18 cellular contexts compared by ENCODE assay signal in the genomic region with DNA sequence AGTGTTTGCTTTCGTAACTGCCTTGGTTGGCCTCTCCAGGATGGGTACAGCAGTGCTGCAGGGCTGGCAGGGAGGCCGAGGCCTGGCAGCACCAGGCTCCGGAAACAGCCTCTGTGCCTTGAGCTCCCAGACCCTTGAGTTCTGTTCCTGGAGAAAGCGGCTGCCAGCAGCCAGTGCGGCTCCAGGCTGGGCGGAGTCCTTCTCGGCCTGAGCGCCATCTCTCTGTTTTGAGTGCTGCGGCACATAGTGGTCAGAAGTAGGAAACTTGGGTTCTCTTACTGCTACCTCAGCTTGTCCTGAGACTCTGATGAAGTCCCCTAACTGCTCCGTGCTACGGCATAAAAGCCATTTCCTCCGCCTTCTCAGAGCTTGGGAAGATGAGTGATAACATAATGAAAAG.
A peak's percentile ranks its signal among the peaks of the same experiment; 100 is the strongest.
DNase-seq lines count a peak whose midpoint lies in the region; ATAC-seq, FAIRE-seq and TF ChIP-seq lines count a peak whose summit lies in the region.
"Had no signal": no experiment of that assay in that cellular context is flagged by ENCODE, and none has a peak within 500 bp of the region (broad histone marks: within the 10 kb centered on the region; RNA-seq: fewer than 3 reads in every experiment).

No MANE protein-coding gene starts in this region.

- no peak overlapping the region for H3K27ac ChIP-seq in right atrium auricular region

- CTCF ChIA-PET in activated CD4-positive, alpha-beta memory T cell treated with anti-CD3 and anti-CD28 coated beads, Interleukin-2, amount 10 ng/mL, durations not matched to agents 7 days and 5 days (lab: Charles Lee), result interaction anchor here (0.6 to 1.3 kb wide), 2 partner anchors 117 to 126 kb away, joined by 3 read pairs; no protein-coding TSS in a partner anchor

- no peak overlapping the region for H3K4me3 ChIP-seq in right atrium auricular region
- H3K4me3 ChIP-seq in fibroblast of the aortic adventitia (ENCODE audit: low read depth, low read length), result no peak overlapping the region
- H3K4me3 ChIP-seq: dorsolateral prefrontal cortex had no signal

- H3K36me3 ChIP-seq in right atrium auricular region, result no peaks in the 10 kb centered on the region

- H3K36me3 Mint-ChIP-seq in activated CD4-positive, alpha-beta memory T cell treated with anti-CD3 and anti-CD28 coated beads, Interleukin-2, amount 10 ng/mL, durations not matched to agents 7 days and 5 days (ENCODE audit: low read depth), result no peaks in the 10 kb centered on the region

- H3K9me3 Mint-ChIP-seq in activated CD4-positive, alpha-beta memory T cell treated with anti-CD3 and anti-CD28 coated beads, Interleukin-2, amount 10 ng/mL, durations not matched to agents 7 days and 5 days, result no peaks in the 10 kb centered on the region
- H3K9me3 Mint-ChIP-seq: activated CD4-positive, alpha-beta T cell treated with anti-CD3 and anti-CD28 coated beads, Interleukin-2, amount 10 ng/mL, durations not matched to agents 7 days and 5 days; activated T-helper 17 cell treated with anti-CD3 and anti-CD28 coated beads, Interleukin-2, amount 50 U/mL, for 72 hours had no signal

- peaks cover 10% of the 10 kb centered on the region for H3K27me3 Mint-ChIP-seq in activated CD4-positive, alpha-beta memory T cell treated with anti-CD3 and anti-CD28 coated beads, Interleukin-2, amount 10 ng/mL, durations not matched to agents 7 days and 5 days

- H3K9me3 ChIP-seq in right atrium auricular region, result no peaks in the 10 kb centered on the region

- no peak overlapping the region for H3K27ac Mint-ChIP-seq in activated CD4-positive, alpha-beta memory T cell treated with anti-CD3 and anti-CD28 coated beads, Interleukin-2, amount 10 ng/mL, durations not matched to agents 7 days and 5 days
- H3K27ac Mint-ChIP-seq: activated CD4-positive, alpha-beta T cell treated with anti-CD3 and anti-CD28 coated beads, Interleukin-2, amount 10 ng/mL, durations not matched to agents 7 days and 5 days; activated T-helper 17 cell treated with anti-CD3 and anti-CD28 coated beads, Interleukin-2, amount 50 U/mL, for 72 hours; progenitor cell of endocrine pancreas had no signal

- no peak for TF ChIP-seq CTCF in right atrium auricular region (IDR thresholded peaks at IDR 0.05)
- peak; percentile 20 for TF ChIP-seq CTCF in fibroblast of the aortic adventitia (IDR thresholded peaks at IDR 0.05; ENCODE audit: insufficient read depth, low read length)

- POLR2A ChIA-PET in activated CD4-positive, alpha-beta memory T cell treated with anti-CD3 and anti-CD28 coated beads, Interleukin-2, amount 10 ng/mL, durations not matched to agents 7 days and 5 days (lab: Charles Lee), result no interaction called here

- H3K27me3 ChIP-seq in right atrium auricular region, result no peaks in the 10 kb centered on the region

- ATAC-seq in left ventricle myocardium superior, result peak; percentile 23
- ATAC-seq: activated T-helper 17 cell treated with anti-CD3 and anti-CD28 coated beads, Interleukin-2, amount 50 U/mL, for 72 hours; PC-3 had no signal

- no peak overlapping the region for H3K4me3 Mint-ChIP-seq in activated CD4-positive, alpha-beta memory T cell treated with anti-CD3 and anti-CD28 coated beads, Interleukin-2, amount 10 ng/mL, durations not matched to agents 7 days and 5 days
- H3K4me3 Mint-ChIP-seq: activated CD4-positive, alpha-beta T cell treated with anti-CD3 and anti-CD28 coated beads, Interleukin-2, amount 10 ng/mL, durations not matched to agents 7 days and 5 days; activated T-helper 17 cell treated with anti-CD3 and anti-CD28 coated beads, Interleukin-2, amount 50 U/mL, for 72 hours had no signal

- FAIRE-seq in urothelium cell line (lab: Jason Lieb, UNC), result no peak
- FAIRE-seq: D721Med had no signal

- intact Hi-C loops in left ventricle myocardium superior (cut with micrococcal nuclease), result no loop called here

- peaks cover 0 to 4% of the 10 kb centered on the region in 2 donors for H3K4me1 ChIP-seq in right atrium auricular region

- no peaks in the 10 kb centered on the region for H3K4me1 Mint-ChIP-seq in activated CD4-positive, alpha-beta memory T cell treated with anti-CD3 and anti-CD28 coated beads, Interleukin-2, amount 10 ng/mL, durations not matched to agents 7 days and 5 days
- H3K4me1 Mint-ChIP-seq: activated CD4-positive, alpha-beta T cell treated with anti-CD3 and anti-CD28 coated beads, Interleukin-2, amount 10 ng/mL, durations not matched to agents 7 days and 5 days; activated T-helper 17 cell treated with anti-CD3 and anti-CD28 coated beads, Interleukin-2, amount 50 U/mL, for 72 hours had no signal

- DNase-seq in left ventricle myocardium superior (peak; percentile 31), right atrium auricular region (ENCODE audit: low spot score) (no peak), NCI-H460 (ENCODE audit: extremely low read depth, low read depth) (peak; percentile 27), fibroblast of the aortic adventitia (ENCODE audit: low read depth) (peak; percentile 27), urothelium cell line (ENCODE audit: low spot score) (peak; percentile 56), activated T-cell treated with anti-CD3 and anti-CD28 coated beads for 4 hours (no peak), NCI-H1048 (lab: John Stamatoyannopoulos, UW) (no peak)
- DNase-seq in activated CD4-positive, alpha-beta memory T cell treated with anti-CD3 and anti-CD28 coated beads, Interleukin-2, amount 10 ng/mL, durations not matched to agents 7 days and 5 days, result no peak
- DNase-seq: activated CD4-positive, alpha-beta T cell treated with anti-CD3 and anti-CD28 coated beads, Interleukin-2, amount 10 ng/mL, durations not matched to agents 7 days and 5 days; amygdala; foreskin fibroblast; PC-3; stimulated activated CD8-positive, alpha-beta memory T cell treated with anti-CD3 and anti-CD28 coated beads, Interleukin-4, amount 100 ng/mL, for 48 hours; trophoblast cell had no signal

Comparison
In these comparisons a context has a peak if more than half of its experiments do, and no peak if none do; other contexts are left out.
1. DNase-seq: peak in left ventricle myocardium superior (single experiment), NCI-H460 (single experiment), fibroblast of the aortic adventitia (single experiment) and urothelium cell line (single experiment); none in right atrium auricular region (single experiment), activated T-cell treated with anti-CD3 and anti-CD28 coated beads for 4 hours (single experiment), activated CD4-positive, alpha-beta memory T cell treated with anti-CD3 and anti-CD28 coated beads, Interleukin-2, amount 10 ng/mL, durations not matched to agents 7 days and 5 days (single experiment) and NCI-H1048 (single experiment).